Comparison of ENCODE assay signal across 22 cellular contexts in genomic region chr5:177107159-177107558, GRCh38. TPM values are rescaled to one million over a fixed set of nuclear protein-coding genes. Genes with fewer than 3 reads are reported as not detected.
DNase-seq lines count a peak whose midpoint lies in the region; ATAC-seq, FAIRE-seq and TF ChIP-seq lines count a peak whose summit lies in the region.
"Had no signal": no experiment of that assay in that cellular context is flagged by ENCODE, and none has a peak within 500 bp of the region (broad histone marks: within the 10 kb centered on the region; RNA-seq: fewer than 3 reads in every experiment).

No MANE protein-coding gene starts in this region.

- H3K9me3 Mint-ChIP-seq in central memory CD8-positive, alpha-beta T cell: no peaks in the 10 kb centered on the region
- H3K9me3 Mint-ChIP-seq: CD4-positive, CD25-positive, alpha-beta regulatory T cell; CD8-positive, alpha-beta T cell; GM23338 had no signal

- no peak overlapping the region for H3K4me3 Mint-ChIP-seq in central memory CD8-positive, alpha-beta T cell
- H3K4me3 Mint-ChIP-seq: B cell; CD4-positive, CD25-positive, alpha-beta regulatory T cell; CD8-positive, alpha-beta T cell; GM23338 had no signal

- H2BK120ac ChIP-seq in neuronal stem cell (ENCODE audit: low read depth, low read length): no peak overlapping the region

- no peaks in the 10 kb centered on the region for H3K27me3 ChIP-seq in HepG2 (ENCODE audit: control insufficient read depth in 1 of 2, insufficient read depth in 2 of 2, low read length in 2 of 2)
- no peaks in the 10 kb centered on the region for H3K27me3 ChIP-seq in right lobe of liver
- no peaks in the 10 kb centered on the region for H3K27me3 ChIP-seq in neuronal stem cell (ENCODE audit: control insufficient read depth in 3 of 3, insufficient read depth in 3 of 3, low read depth in 1 of 3, low read length in 3 of 3)
- H3K27me3 ChIP-seq: BLaER1 had no signal

- H3K9me3 ChIP-seq in HepG2 (ENCODE audit: low read length) (no peaks in the 10 kb centered on the region), right lobe of liver (no peaks in the 10 kb centered on the region), neuronal stem cell (replicated peaks in 1 of 2; ENCODE audit: control insufficient read depth in 2 of 2, insufficient read depth in 1 of 2, low read depth in 1 of 2, low read length in 2 of 2) (no peaks in the 10 kb centered on the region)
- H3K9me3 ChIP-seq: BLaER1, HAP-1 had no signal

- H3K79me1 ChIP-seq in neuronal stem cell (ENCODE audit: low read depth, low read length): no peaks in the 10 kb centered on the region

- H3K36me3 Mint-ChIP-seq in central memory CD8-positive, alpha-beta T cell (ENCODE audit: insufficient read depth): peaks cover 3% of the 10 kb centered on the region
- H3K36me3 Mint-ChIP-seq: CD4-positive, CD25-positive, alpha-beta regulatory T cell; CD8-positive, alpha-beta T cell had no signal

- no peak for ATAC-seq in HepG2
- ATAC-seq in right lobe of liver: no peak
- ATAC-seq in central memory CD8-positive, alpha-beta T cell (replicated peaks; ENCODE audit: extremely low read depth, poor library complexity, severe bottlenecking): no peak
- ATAC-seq in Right ventricle myocardium superior (ENCODE audit: poor library complexity): no peak
- no peak for ATAC-seq in GM21526 (IDR thresholded peaks at IDR 0.05; ENCODE audit: low FRiP score, unreplicated experiment)
- no peak for ATAC-seq in HG03139 (IDR thresholded peaks at IDR 0.05; ENCODE audit: unreplicated experiment)
- ATAC-seq: CD8-positive, alpha-beta T cell; GM12878; GM23338 had no signal

- H3K9ac ChIP-seq in HepG2 (ENCODE audit: insufficient read depth, low read depth, low read length) (no peak overlapping the region), neuronal stem cell (ENCODE audit: low read depth, low read length, poor library complexity) (no peak overlapping the region)
- H3K9ac ChIP-seq: BLaER1 had no signal

- in situ Hi-C loops in HepG2 (cut with HindIII; ENCODE audit: extremely low pct_ligation_motif_present, low pct_unique_long_range_greater_than_20kb): loop anchor here (25.0 kb wide), 1 partner anchor 355 kb away; the partner anchor contains the start of gene DBN1

- no peak overlapping the region for H3K4me2 ChIP-seq in HepG2 (ENCODE audit: low read depth, low read length)
- H3K4me2 ChIP-seq in neuronal stem cell (ENCODE audit: insufficient read depth, low read length, poor library complexity, severe bottlenecking): no peak overlapping the region
- H3K4me2 ChIP-seq: BLaER1, GM23338 had no signal

- POLR2A ChIA-PET in HepG2 (lab: Yijun Ruan, JAX): interaction anchor here (0.6 to 13.2 kb wide), 4 partner anchors 9 to 34 kb away, joined by 3 to 293 read pairs (median 18); partner anchors contain the start of gene FGFR4

- H4K91ac ChIP-seq in neuronal stem cell (ENCODE audit: low read depth, low read length, poor library complexity): no peak overlapping the region

- H2BK5ac ChIP-seq in neuronal stem cell (ENCODE audit: low read length): no peak overlapping the region

- CTCF ChIA-PET in HepG2 (lab: Yijun Ruan, JAX; ENCODE audit: low intra/inter-chr PET ratio, low total read pairs): no interaction called here

- H3K4ac ChIP-seq in neuronal stem cell (ENCODE audit: low read length): no peak overlapping the region

- H3K27ac ChIP-seq in HepG2 (ENCODE audit: extremely low read length, insufficient read depth, low read length) (no peak overlapping the region), right lobe of liver (no peak overlapping the region), neuronal stem cell (replicated peaks; ENCODE audit: low read length) (no peak overlapping the region)
- H3K27ac ChIP-seq: 22Rv1, BLaER1, C4-2B had no signal

- H3K4me1 Mint-ChIP-seq in central memory CD8-positive, alpha-beta T cell: peaks cover 6% of the 10 kb centered on the region

- no peaks in the 10 kb centered on the region for H4K20me1 ChIP-seq in HepG2 (ENCODE audit: insufficient read depth, low read length)
- H4K20me1 ChIP-seq: BLaER1 had no signal

- TF ChIP-seq EP300 in HepG2 (IDR thresholded peaks at IDR 0.05; ENCODE audit: low read depth in 2 of 2, low read length in 2 of 2) (no peak), HepG2 (CRISPR knock-in tag; IDR thresholded peaks at IDR 0.05; ENCODE audit: borderline replicate concordance) (no peak)

- H2BK12ac ChIP-seq in neuronal stem cell (ENCODE audit: low read length): no peak overlapping the region

- no peak overlapping the region for H3K4me3 ChIP-seq in HepG2 (replicated peaks in 1 of 3; ENCODE audit: insufficient read depth in 1 of 3, low read depth in 2 of 3, low read length in 3 of 3)
- H3K4me3 ChIP-seq in right lobe of liver: no peak overlapping the region
- H3K4me3 ChIP-seq in neuronal stem cell (ENCODE audit: low read length in 2 of 2): no peak overlapping the region
- H3K4me3 ChIP-seq: BLaER1, GM12878, GM23338, HAP-1 had no signal

- no peak overlapping the region for H2AFZ ChIP-seq in HepG2 (ENCODE audit: low read length)
- H2AFZ ChIP-seq in neuronal stem cell (ENCODE audit: low read length): no peak overlapping the region
- H2AFZ ChIP-seq: GM23338 had no signal

- H3K4me1 ChIP-seq in HepG2 (ENCODE audit: insufficient read depth, low read length): peaks cover 83% of the 10 kb centered on the region
- H3K4me1 ChIP-seq in right lobe of liver: peaks cover 0 to 19% (median 2%) of the 10 kb centered on the region in 4 donors
- H3K4me1 ChIP-seq in neuronal stem cell (ENCODE audit: control insufficient read depth in 2 of 2, insufficient read depth in 1 of 2, low read depth in 1 of 2, low read length in 2 of 2): no peaks in the 10 kb centered on the region
- H3K4me1 ChIP-seq: BLaER1, HAP-1 had no signal

- FAIRE-seq in HepG2 (lab: Jason Lieb, UNC): no peak
- FAIRE-seq: A204.1, D721Med, GM12878 had no signal

- peak overlapping the region; percentile 10 for H3K27ac Mint-ChIP-seq in central memory CD8-positive, alpha-beta T cell (ENCODE audit: low read depth)
- H3K27ac Mint-ChIP-seq: B cell; CD8-positive, alpha-beta T cell; GM23338 had no signal

- no peak overlapping the region for H3K14ac ChIP-seq in neuronal stem cell (ENCODE audit: low read length)

- H3K36me3 ChIP-seq in HepG2 (replicated peaks in 1 of 2; ENCODE audit: control insufficient read depth in 1 of 2, insufficient read depth in 2 of 2, low read length in 2 of 2) (no peaks in the 10 kb centered on the region), right lobe of liver (no peaks in the 10 kb centered on the region), neuronal stem cell (replicated peaks in 1 of 2; ENCODE audit: control insufficient read depth in 2 of 2, insufficient read depth in 2 of 2, low read length in 2 of 2) (no peaks in the 10 kb centered on the region)
- H3K36me3 ChIP-seq: BLaER1, HAP-1 had no signal

- H3K79me2 ChIP-seq in HepG2 (ENCODE audit: insufficient read depth, low read length): no peaks in the 10 kb centered on the region

- DNase-seq in HepG2 (ENCODE audit: low spot score): no peak
- DNase-seq in right lobe of liver: no peak
- no peak for DNase-seq in central memory CD8-positive, alpha-beta T cell (ENCODE audit: low spot score in 2 of 2)
- no peak for DNase-seq in neuronal stem cell (ENCODE audit: low spot score)
- DNase-seq in Right ventricle myocardium superior: no peak
- DNase-seq: CD4-positive, CD25-positive, alpha-beta regulatory T cell; CD8-positive, alpha-beta T cell; DMS 273 treated with DMSO at 0.1 percent for 48 hours; DMS79; EL; GDM1 had no signal

- H3K23ac ChIP-seq in neuronal stem cell (ENCODE audit: low read depth, low read length, poor library complexity): no peak overlapping the region

- peaks cover 14% of the 10 kb centered on the region for H3K27me3 Mint-ChIP-seq in central memory CD8-positive, alpha-beta T cell

- BruUV-seq in HepG2 (replicated peaks; lab: Mats Ljungman, UMichigan): no TSS peak

- H4K8ac ChIP-seq in neuronal stem cell (ENCODE audit: low read depth, low read length): no peak overlapping the region

- H2BK15ac ChIP-seq in neuronal stem cell (ENCODE audit: low read length): no peak overlapping the region

- TF ChIP-seq POLR2A in HepG2 (IDR thresholded peaks at IDR 0.05; ENCODE audit: insufficient read depth in 1 of 2, low read depth in 2 of 2, low read length in 2 of 2) (no peak), right lobe of liver (IDR thresholded peaks at IDR 0.05) (no peak)

- H3K18ac ChIP-seq in neuronal stem cell (ENCODE audit: low read length): peak overlapping the region; percentile 52

- no peak overlapping the region for H2AK5ac ChIP-seq in neuronal stem cell (ENCODE audit: low read depth, low read length)

- intact Hi-C loops in HepG2 (cut with micrococcal nuclease; ENCODE audit: unreplicated experiment) (no loop called here), right lobe of liver (cut with DNase I) (no loop called here), Right ventricle myocardium superior (cut with DNase I) (no loop called here)

- no peak for TF ChIP-seq RAD21 in HepG2 (CRISPR knock-in tag; IDR thresholded peaks at IDR 0.05)

- 48% methylated on average over 3 of the region's 4 CpGs for WGBS in HepG2 (ENCODE audit: low lambda C conversion rate)
- WGBS in right lobe of liver (ENCODE audit: insufficient coverage, low coverage, low lambda C conversion rate, missing lambda C conversion rate): 60% methylated on average over 2 of the region's 4 CpGs
- no CpG with 5 or more reads among the region's 4 CpGs for WGBS in neuronal stem cell (ENCODE audit: extremely low coverage in 2 of 2, insufficient read length in 2 of 2, insufficient replicate concordance in 1 of 2), 2 donors

- TF ChIP-seq CTCF in HepG2 (CRISPR knock-in tag; IDR thresholded peaks at IDR 0.05) (no peak), right lobe of liver (IDR thresholded peaks at IDR 0.05) (no peak)

RNA-seq across cellular contexts. Expression of gene FGFR4, which starts 20.4 kb away (rescaled TPM):
- 109 and 219 TPM in 2 replicates for total RNA-seq in HepG2 (2016; rRNA removed; fragmentation: Illumina TruSeq; extraction: Trizol)
- total RNA-seq in HepG2 (2016; cell fraction: cytosol; rRNA removed; fragmentation: Illumina TruSeq; extraction: Trizol; ENCODE audit: low read depth): 52.3 and 56.4 TPM in 2 replicates
- total RNA-seq in HepG2 (2016; cell fraction: insoluble cytoplasmic fraction; rRNA removed; fragmentation: Illumina TruSeq; extraction: Trizol): 90.0 and 222 TPM in 2 replicates
- 106 and 116 TPM in 2 replicates for total RNA-seq in HepG2 (2016; cell fraction: membrane; rRNA removed; fragmentation: Illumina TruSeq; extraction: Trizol)
- total RNA-seq in HepG2 (2016; cell fraction: nucleus; rRNA removed; fragmentation: Illumina TruSeq; extraction: Trizol): 196 and 244 TPM in 2 replicates
- polyA plus RNA-seq in HepG2 (2011; rRNA removed): 129 and 188 TPM in 2 replicates
- polyA plus RNA-seq in HepG2 (2011; cell fraction: cytosol; rRNA removed): 134 and 208 TPM in 2 replicates
- polyA plus RNA-seq in HepG2 (2011; cell fraction: nucleus; rRNA removed): 419 and 525 TPM in 2 replicates
- 133 and 146 TPM in 2 replicates for polyA plus RNA-seq in HepG2 (2012)
- 42.6 and 44.6 TPM in 2 replicates for polyA plus RNA-seq in HepG2 (2016; cell fraction: cytosol; fragmentation: Illumina TruSeq; extraction: Trizol; ENCODE audit: low read depth)
- polyA plus RNA-seq in HepG2 (2016; cell fraction: insoluble cytoplasmic fraction; fragmentation: Illumina TruSeq; extraction: Trizol; ENCODE audit: low read depth): 85.7 and 113 TPM in 2 replicates
- polyA plus RNA-seq in HepG2 (2016; cell fraction: membrane; fragmentation: Illumina TruSeq; extraction: Trizol; ENCODE audit: low read depth): 86.4 and 98.3 TPM in 2 replicates
- polyA plus RNA-seq in HepG2 (2016; cell fraction: nucleus; fragmentation: Illumina TruSeq; extraction: Trizol; ENCODE audit: insufficient read depth, low read depth): 453 and 457 TPM in 2 replicates
- 8.0 and 375 TPM in 2 replicates for polyA minus RNA-seq in HepG2 (2011; rRNA and poly(A)+ RNA removed; ENCODE audit: low replicate concordance)
- polyA minus RNA-seq in HepG2 (2011; cell fraction: cytosol; rRNA and poly(A)+ RNA removed): 121 and 152 TPM in 2 replicates
- 148 and 160 TPM in 2 replicates for polyA minus RNA-seq in HepG2 (2011; cell fraction: nucleus; rRNA and poly(A)+ RNA removed)
- total RNA-seq in right lobe of liver: 10 to 100 TPM; 38.9 to 73.3 (median 55.1) TPM
- 16.0 TPM for polyA plus RNA-seq in neuronal stem cell (2013, experiment 1 of 2)
- polyA plus RNA-seq in neuronal stem cell (2013, experiment 2 of 2): 16.0 TPM
- total RNA-seq in Right ventricle myocardium superior: 2.3 TPM

RNA-seq across cellular contexts. Expression of gene NSD1, which starts 26.4 kb away (rescaled TPM):
- total RNA-seq in HepG2 (2016; rRNA removed; fragmentation: Illumina TruSeq; extraction: Trizol): 0.09 and 0.18 TPM in 2 replicates
- total RNA-seq in HepG2 (2016; cell fraction: cytosol; rRNA removed; fragmentation: Illumina TruSeq; extraction: Trizol; ENCODE audit: low read depth): under 0.01 TPM in 1 of 2 replicates, not detected in the other
- total RNA-seq in HepG2 (2016; cell fraction: insoluble cytoplasmic fraction; rRNA removed; fragmentation: Illumina TruSeq; extraction: Trizol): 0.04 and 0.09 TPM in 2 replicates
- 0.10 and 0.12 TPM in 2 replicates for total RNA-seq in HepG2 (2016; cell fraction: membrane; rRNA removed; fragmentation: Illumina TruSeq; extraction: Trizol)
- total RNA-seq in HepG2 (2016; cell fraction: nucleus; rRNA removed; fragmentation: Illumina TruSeq; extraction: Trizol): 0.16 and 0.19 TPM in 2 replicates
- 0.01 and 0.05 TPM in 2 replicates for polyA plus RNA-seq in HepG2 (2011; rRNA removed)
- under 0.01 and 0.01 TPM in 2 replicates for polyA plus RNA-seq in HepG2 (2011; cell fraction: cytosol; rRNA removed)
- 0.06 and 0.09 TPM in 2 replicates for polyA plus RNA-seq in HepG2 (2011; cell fraction: nucleus; rRNA removed)
- 0.01 TPM in 1 of 2 replicates, not detected in the other for polyA plus RNA-seq in HepG2 (2012)
- not detected in 2 replicates for polyA plus RNA-seq in HepG2 (2016; cell fraction: cytosol; fragmentation: Illumina TruSeq; extraction: Trizol; ENCODE audit: low read depth)
- not detected in 2 replicates for polyA plus RNA-seq in HepG2 (2016; cell fraction: insoluble cytoplasmic fraction; fragmentation: Illumina TruSeq; extraction: Trizol; ENCODE audit: low read depth)
- not detected in 2 replicates for polyA plus RNA-seq in HepG2 (2016; cell fraction: membrane; fragmentation: Illumina TruSeq; extraction: Trizol; ENCODE audit: low read depth)
- 0.07 and 0.29 TPM in 2 replicates for polyA plus RNA-seq in HepG2 (2016; cell fraction: nucleus; fragmentation: Illumina TruSeq; extraction: Trizol; ENCODE audit: insufficient read depth, low read depth)
- polyA minus RNA-seq in HepG2 (2011; rRNA and poly(A)+ RNA removed; ENCODE audit: low replicate concordance): 0.12 and 50.5 TPM in 2 replicates
- polyA minus RNA-seq in HepG2 (2011; cell fraction: cytosol; rRNA and poly(A)+ RNA removed): 0.10 and 0.26 TPM in 2 replicates
- 0.12 and 0.52 TPM in 2 replicates for polyA minus RNA-seq in HepG2 (2011; cell fraction: nucleus; rRNA and poly(A)+ RNA removed)
- 10 to 100 TPM; 13.1 to 33.1 (median 23.6) TPM for total RNA-seq in right lobe of liver
- polyA plus RNA-seq in neuronal stem cell (2013, experiment 1 of 2): 23.2 TPM
- 22.8 TPM for polyA plus RNA-seq in neuronal stem cell (2013, experiment 2 of 2)
- total RNA-seq in Right ventricle myocardium superior: 33.6 TPM

Comparison
In these comparisons a context has a peak if more than half of its experiments do, and no peak if none do; other contexts are left out.
1. RNA of gene NSD1, which starts 26.4 kb away (total RNA-seq): 33.6 TPM in Right ventricle myocardium superior (single experiment) and 13.1 to 33.1 TPM in right lobe of liver; under 0.01 to 0.19 TPM in HepG2; every median in the first group is over 10 times any median in the second.
2. RNA of gene FGFR4, which starts 20.4 kb away (total RNA-seq): 52.3 to 244 TPM in HepG2 and 38.9 to 73.3 TPM in right lobe of liver; 2.3 TPM in Right ventricle myocardium superior (single experiment); every median in the first group is over 10 times any median in the second.